In genomic region chr11:69355959-69356702, GRCh38 we compare ENCODE assay signal across 19 cellular contexts.
"Had no signal": no experiment of that assay in that cellular context is flagged by ENCODE, and none has a peak within 500 bp of the region (broad histone marks: within the 10 kb centered on the region; RNA-seq: fewer than 3 reads in every experiment).

No MANE protein-coding gene starts in this region.

- DNase-seq: activated CD4-positive, alpha-beta T cell treated with anti-CD3 and anti-CD28 coated beads for 1 hour; activated naive CD4-positive, alpha-beta T cell treated with Interleukin-2 at 50 U/mL for 16 hours; activated T-cell treated with anti-CD3 and anti-CD28 coated beads, Interleukin-2, amount 50 U/mL, for 4 hours; dermis blood vessel endothelial cell; effector memory CD4-positive, alpha-beta T cell; gastrocnemius medialis; hypothalamus; left ventricle myocardium inferior; nucleus accumbens; small intestine; stimulated activated naive B cell treated with anti-CD40 and anti-IgM and Interleukin-4, amounts not matched to agents 10 μg/mL and 1 μg/mL and 100 μg/mL, for 72 hours; T-helper 1 cell; transverse colon; uterus; WERI-Rb-1 had no signal

- H3K4me3 ChIP-seq: gastrocnemius medialis, left ventricle myocardium inferior, transverse colon, uterus had no signal

- H3K27ac Mint-ChIP-seq: activated T-helper 2 cell treated with anti-CD3 and anti-CD28 coated beads, Interferon-gamma antibody, Interleukin-2, Interleukin-4, amounts not matched to agents 10 μg/mL and 5 μg/mL and 100 μg/mL, durations not matched to agents 14 hours and 24 hours and 36 hours; brain; nephron had no signal

- H3K36me3 ChIP-seq: gastrocnemius medialis, left ventricle myocardium inferior, transverse colon, uterus, WERI-Rb-1 had no signal

- FAIRE-seq: small intestine, TTC549 had no signal

- H3K27me3 ChIP-seq: transverse colon, uterus had no signal

- H3K4me1 ChIP-seq: gastrocnemius medialis, left ventricle myocardium inferior, uterus had no signal

- ATAC-seq: activated T-cell treated with anti-CD3 and anti-CD28 coated beads, Interleukin-2, amount 50 U/mL, for 4 hours; gastrocnemius medialis; stimulated activated naive B cell treated with anti-CD40 and anti-IgM and Interleukin-4, amounts not matched to agents 10 μg/mL and 1 μg/mL and 100 μg/mL, for 72 hours had no signal

- H3K36me3 Mint-ChIP-seq: brain; stimulated activated naive B cell treated with anti-CD40 and anti-IgM and Interleukin-4, amounts not matched to agents 10 μg/mL and 1 μg/mL and 100 μg/mL, for 72 hours had no signal

- H3K9me3 Mint-ChIP-seq: activated T-helper 2 cell treated with anti-CD3 and anti-CD28 coated beads, Interferon-gamma antibody, Interleukin-2, Interleukin-4, amounts not matched to agents 10 μg/mL and 5 μg/mL and 100 μg/mL, durations not matched to agents 14 hours and 24 hours and 36 hours; stimulated activated naive B cell treated with anti-CD40 and anti-IgM and Interleukin-4, amounts not matched to agents 10 μg/mL and 1 μg/mL and 100 μg/mL, for 72 hours had no signal

- H3K4me3 Mint-ChIP-seq: activated T-cell treated with anti-CD3 and anti-CD28 coated beads, Interleukin-2, amount 50 U/mL, for 4 hours; brain; nephron; stimulated activated naive B cell treated with anti-CD40 and anti-IgM and Interleukin-4, amounts not matched to agents 10 μg/mL and 1 μg/mL and 100 μg/mL, for 72 hours had no signal

- H3K27ac ChIP-seq: gastrocnemius medialis, left ventricle myocardium inferior, transverse colon, uterus, WERI-Rb-1 had no signal
